17 cellular contexts compared by ENCODE assay signal in genomic region chr3:160808838-160809237, GRCh38. TPM values are rescaled to one million over a fixed set of nuclear protein-coding genes. Genes with fewer than 3 reads are reported as not detected.
DNase-seq lines count a peak whose midpoint lies in the region; ATAC-seq and TF ChIP-seq lines count a peak whose summit lies in the region.
"Had no signal": no experiment of that assay in that cellular context is flagged by ENCODE, and none has a peak within 500 bp of the region (broad histone marks: within the 10 kb centered on the region; RNA-seq: fewer than 3 reads in every experiment).

No MANE protein-coding gene starts in this region.

- H3K9ac ChIP-seq in skeletal muscle tissue (ENCODE audit: low read depth in 1 of 3, low read length in 3 of 3) = peak overlapping the region; percentile 63 to 68 (median 64)

- H3K4me3 Mint-ChIP-seq in immature natural killer cell = no peak overlapping the region
- H3K4me3 Mint-ChIP-seq: activated CD8-positive, alpha-beta memory T cell treated with anti-CD3 and anti-CD28 coated beads, Interleukin-2, amount 10 ng/mL, durations not matched to agents 7 days and 5 days; activated naive CD8-positive, alpha-beta T cell treated with anti-CD3 and anti-CD28 coated beads, Interleukin-2, amount 50 U/mL, for 24 hours; activated T-helper 17 cell treated with anti-CD3 and anti-CD28 coated beads, Interleukin-2, amount 50 U/mL, for 72 hours; B cell; stimulated activated naive CD8-positive, alpha-beta T cell treated with anti-CD3 and anti-CD28 coated beads, Interleukin-15, amount 100 ng/mL, for 72 hours had no signal

- DNase-seq in DMS 273 (lab: John Stamatoyannopoulos, UW; ENCODE audit: unreplicated experiment) = peak; percentile 65
- DNase-seq in DMS 273 treated with DMSO at 0.1 percent for 48 hours (lab: John Stamatoyannopoulos, UW) = no peak
- peak; percentile 85 for DNase-seq in cerebellar cortex (ENCODE audit: low spot score)
- no peak for DNase-seq in right atrium auricular region (ENCODE audit: low spot score)
- no peak for DNase-seq in occipital lobe (lab: John Stamatoyannopoulos, UW)
- no peak for DNase-seq in immature natural killer cell
- DNase-seq: activated CD4-positive, alpha-beta T cell treated with anti-CD3 and anti-CD28 coated beads for 48 hours; activated CD8-positive, alpha-beta memory T cell treated with anti-CD3 and anti-CD28 coated beads, Interleukin-2, amount 10 ng/mL, durations not matched to agents 7 days and 5 days; activated naive CD8-positive, alpha-beta T cell treated with anti-CD3 and anti-CD28 coated beads, Interleukin-2, amount 50 U/mL, for 24 hours; erythroblast; GDM1; stimulated activated naive CD8-positive, alpha-beta T cell treated with anti-CD3 and anti-CD28 coated beads, Interleukin-15, amount 100 ng/mL, for 72 hours had no signal

- H3K9me3 ChIP-seq in right atrium auricular region (no peaks in the 10 kb centered on the region), skeletal muscle tissue (ENCODE audit: control insufficient read depth in 3 of 3, low read length in 3 of 3) (no peaks in the 10 kb centered on the region)

- TF ChIP-seq CTCF in right atrium auricular region (IDR thresholded peaks at IDR 0.05) = no peak

- peaks cover 64 to 77% of the 10 kb centered on the region in 2 donors for H3K4me1 Mint-ChIP-seq in immature natural killer cell
- H3K4me1 Mint-ChIP-seq: activated naive CD8-positive, alpha-beta T cell treated with anti-CD3 and anti-CD28 coated beads, Interleukin-2, amount 50 U/mL, for 24 hours; activated T-helper 17 cell treated with anti-CD3 and anti-CD28 coated beads, Interleukin-2, amount 50 U/mL, for 72 hours; B cell; stimulated activated naive CD8-positive, alpha-beta T cell treated with anti-CD3 and anti-CD28 coated beads, Interleukin-15, amount 100 ng/mL, for 72 hours had no signal

- ATAC-seq in GM19324 (IDR thresholded peaks at IDR 0.05; ENCODE audit: low FRiP score, unreplicated experiment) = no peak
- ATAC-seq: activated CD8-positive, alpha-beta memory T cell treated with anti-CD3 and anti-CD28 coated beads, Interleukin-2, amount 10 ng/mL, durations not matched to agents 7 days and 5 days; activated naive CD8-positive, alpha-beta T cell treated with anti-CD3 and anti-CD28 coated beads, Interleukin-2, amount 50 U/mL, for 24 hours; activated T-helper 17 cell treated with anti-CD3 and anti-CD28 coated beads, Interleukin-2, amount 50 U/mL, for 72 hours; stimulated activated naive CD8-positive, alpha-beta T cell treated with anti-CD3 and anti-CD28 coated beads, Interleukin-15, amount 100 ng/mL, for 72 hours had no signal

- H3K9me3 Mint-ChIP-seq in immature natural killer cell = no peaks in the 10 kb centered on the region
- H3K9me3 Mint-ChIP-seq: activated naive CD8-positive, alpha-beta T cell treated with anti-CD3 and anti-CD28 coated beads, Interleukin-2, amount 50 U/mL, for 24 hours; activated T-helper 17 cell treated with anti-CD3 and anti-CD28 coated beads, Interleukin-2, amount 50 U/mL, for 72 hours; stimulated activated naive CD8-positive, alpha-beta T cell treated with anti-CD3 and anti-CD28 coated beads, Interleukin-15, amount 100 ng/mL, for 72 hours had no signal

- H3K27ac Mint-ChIP-seq in immature natural killer cell = peak overlapping the region in 1 of 6 donors; percentile 25
- H3K27ac Mint-ChIP-seq: activated CD8-positive, alpha-beta memory T cell treated with anti-CD3 and anti-CD28 coated beads, Interleukin-2, amount 10 ng/mL, durations not matched to agents 7 days and 5 days; activated naive CD8-positive, alpha-beta T cell treated with anti-CD3 and anti-CD28 coated beads, Interleukin-2, amount 50 U/mL, for 24 hours; B cell; stimulated activated naive CD8-positive, alpha-beta T cell treated with anti-CD3 and anti-CD28 coated beads, Interleukin-15, amount 100 ng/mL, for 72 hours had no signal

- peaks cover 0 to under 1% (median 0%) of the 10 kb centered on the region in 3 donors for H3K36me3 Mint-ChIP-seq in immature natural killer cell
- H3K36me3 Mint-ChIP-seq: activated CD8-positive, alpha-beta memory T cell treated with anti-CD3 and anti-CD28 coated beads, Interleukin-2, amount 10 ng/mL, durations not matched to agents 7 days and 5 days had no signal

- H3K4me1 ChIP-seq in right atrium auricular region (peaks cover 0 to 58% of the 10 kb centered on the region in 2 donors), skeletal muscle tissue (ENCODE audit: control insufficient read depth in 3 of 3, insufficient read depth in 3 of 3, low read length in 3 of 3) (peaks cover 51 to 68% (median 65%) of the 10 kb centered on the region in 3 donors)

- H3K27me3 Mint-ChIP-seq in immature natural killer cell (ENCODE audit: low read depth in 3 of 3) = no peaks in the 10 kb centered on the region
- H3K27me3 Mint-ChIP-seq: activated naive CD8-positive, alpha-beta T cell treated with anti-CD3 and anti-CD28 coated beads, Interleukin-2, amount 50 U/mL, for 24 hours; stimulated activated naive CD8-positive, alpha-beta T cell treated with anti-CD3 and anti-CD28 coated beads, Interleukin-15, amount 100 ng/mL, for 72 hours had no signal

- H3K36me3 ChIP-seq in right atrium auricular region (no peaks in the 10 kb centered on the region), skeletal muscle tissue (ENCODE audit: control insufficient read depth in 3 of 3, insufficient read depth in 3 of 3, low read length in 3 of 3) (no peaks in the 10 kb centered on the region)

- H3K27ac ChIP-seq in right atrium auricular region (peak overlapping the region; percentile 72 to 85), skeletal muscle tissue (ENCODE audit: low read depth, low read length) (peak overlapping the region; percentile 93)
- H3K27ac ChIP-seq: 22Rv1 had no signal

- H3K4me3 ChIP-seq in right atrium auricular region (no peak overlapping the region), skeletal muscle tissue (ENCODE audit: low read length in 3 of 3) (peak overlapping the region in 2 of 3 donors; percentile 2 to 23)

- H3K27me3 ChIP-seq in right atrium auricular region (no peaks in the 10 kb centered on the region), skeletal muscle tissue (ENCODE audit: control insufficient read depth in 3 of 3, insufficient read depth in 3 of 3, low read length in 3 of 3) (no peaks in the 10 kb centered on the region)

RNA-seq across cellular contexts. Expression of gene PPM1L, which starts 52.8 kb away (rescaled TPM):
- total RNA-seq in right atrium auricular region (10 to 100 TPM; 23.8 to 47.4 TPM), skeletal muscle tissue (14.1 TPM), occipital lobe (90.3 TPM)
- polyA plus RNA-seq in immature natural killer cell = 10 to 100 TPM; 14.8 to 35.5 (median 20.5) TPM

Comparison
In these comparisons a context has a peak if more than half of its experiments do, and no peak if none do; other contexts are left out.
1. DNase-seq: peak in DMS 273 (single experiment) and cerebellar cortex (single experiment); none in DMS 273 treated with DMSO at 0.1 percent for 48 hours (single experiment), right atrium auricular region (single experiment), occipital lobe (single experiment) and immature natural killer cell (0 of 3).
2. H3K4me3 ChIP-seq: peak in skeletal muscle tissue (2 of 3); none in right atrium auricular region (0 of 2).